ENCODE assay signal across 9 cellular contexts in genomic region chr5:35963381-35963843, GRCh38. TPM values are rescaled to one million over a fixed set of nuclear protein-coding genes. Genes with fewer than 3 reads are reported as not detected.
DNase-seq lines count a peak whose midpoint lies in the region; TF ChIP-seq lines count a peak whose summit lies in the region.
"Had no signal": no experiment of that assay in that cellular context is flagged by ENCODE, and none has a peak within 500 bp of the region (broad histone marks: within the 10 kb centered on the region; RNA-seq: fewer than 3 reads in every experiment).

No MANE protein-coding gene starts in this region.

- no CpG with 5 or more reads among the region's 8 CpGs for WGBS in mesendoderm (ENCODE audit: extremely low coverage, insufficient coverage, low lambda C conversion rate)
- WGBS in suprapubic skin = 58% methylated on average over 8 of the region's 8 CpGs

- H3K27ac ChIP-seq in KMS-11 = no peak overlapping the region
- no peak overlapping the region for H3K27ac ChIP-seq in mesendoderm (ENCODE audit: low read depth, low read length)
- no peak overlapping the region for H3K27ac ChIP-seq in suprapubic skin
- H3K27ac ChIP-seq: heart left ventricle had no signal

- H3K36me3 ChIP-seq in KMS-11 (ENCODE audit: insufficient read depth) (no peaks in the 10 kb centered on the region), mesendoderm (ENCODE audit: control insufficient read depth, insufficient read depth, low read length) (no peaks in the 10 kb centered on the region), suprapubic skin (no peaks in the 10 kb centered on the region)
- H3K36me3 ChIP-seq: heart left ventricle had no signal

- no peak overlapping the region for H4K5ac ChIP-seq in mesendoderm (ENCODE audit: low read length)

- H3K4me2 ChIP-seq in KMS-11 (no peak overlapping the region), mesendoderm (ENCODE audit: low read length) (no peak overlapping the region)

- no peaks in the 10 kb centered on the region for H3K79me2 ChIP-seq in KMS-11 (ENCODE audit: insufficient read depth, low read depth)
- no peaks in the 10 kb centered on the region for H3K79me2 ChIP-seq in mesendoderm (ENCODE audit: control insufficient read depth, insufficient read depth, low read length)

- DNase-seq in ELR (ENCODE audit: low read depth) = peak; percentile 51
- peak; percentile 62 for DNase-seq in mesendoderm
- no peak for DNase-seq in NCI-H2227 treated with DMSO at 0.1 percent for 48 hours (lab: John Stamatoyannopoulos, UW)
- no peak for DNase-seq in Ammon's horn (ENCODE audit: low spot score)
- DNase-seq in suprapubic skin (ENCODE audit: low spot score in 2 of 2) = no peak
- no peak for DNase-seq in DMS153 (lab: John Stamatoyannopoulos, UW)
- DNase-seq: heart left ventricle had no signal

- no peak overlapping the region for H3K4ac ChIP-seq in mesendoderm (ENCODE audit: low read depth, low read length)

- H3K4me1 ChIP-seq in KMS-11 (ENCODE audit: low read depth, poor library complexity, severe bottlenecking) = no peaks in the 10 kb centered on the region
- H3K4me1 ChIP-seq in mesendoderm (ENCODE audit: control insufficient read depth, low read depth, low read length) = no peaks in the 10 kb centered on the region
- H3K4me1 ChIP-seq in suprapubic skin = no peaks in the 10 kb centered on the region
- H3K4me1 ChIP-seq: heart left ventricle had no signal

- H3K4me3 ChIP-seq in KMS-11 (IDR thresholded peaks at IDR 0.05; ENCODE audit: insufficient read depth, low read depth, low read length) (no peak overlapping the region), WI38 (ENCODE audit: low read depth, low read length) (no peak overlapping the region), mesendoderm (ENCODE audit: low read length) (no peak overlapping the region), suprapubic skin (no peak overlapping the region)
- H3K4me3 ChIP-seq: heart left ventricle had no signal

- no peak overlapping the region for H3K56ac ChIP-seq in mesendoderm (ENCODE audit: low read length)

- no peak overlapping the region for H2AK5ac ChIP-seq in mesendoderm (ENCODE audit: low read length)

- TF ChIP-seq CTCF in KMS-11 (conservative IDR thresholded peaks at IDR 0.05; ENCODE audit: low read depth, low read length) = peak; percentile 68
- TF ChIP-seq CTCF in WI38 (IDR thresholded peaks at IDR 0.05; ENCODE audit: low read depth, low read length) = peak; percentile 61
- TF ChIP-seq CTCF in suprapubic skin (IDR thresholded peaks at IDR 0.05) = no peak

- peaks cover 7% of the 10 kb centered on the region for H3K9me3 ChIP-seq in suprapubic skin

- H4K20me1 ChIP-seq in KMS-11 (ENCODE audit: insufficient read depth) = no peaks in the 10 kb centered on the region

- no peak overlapping the region for H3K9ac ChIP-seq in KMS-11
- H3K9ac ChIP-seq in mesendoderm (ENCODE audit: low read length) = no peak overlapping the region

- no peak overlapping the region for H4K8ac ChIP-seq in mesendoderm (ENCODE audit: low read depth, low read length)

- H2BK15ac ChIP-seq in mesendoderm (replicated peaks; ENCODE audit: low read depth) = no peak overlapping the region

- H2BK120ac ChIP-seq in mesendoderm (ENCODE audit: low read depth, low read length) = no peak overlapping the region

- TF ChIP-seq EP300 in suprapubic skin (IDR thresholded peaks at IDR 0.05) = no peak

- H3K27me3 ChIP-seq in KMS-11 (ENCODE audit: insufficient read depth, low read depth) (no peaks in the 10 kb centered on the region), mesendoderm (ENCODE audit: insufficient read depth, low read length, poor library complexity) (no peaks in the 10 kb centered on the region), suprapubic skin (no peaks in the 10 kb centered on the region)
- H3K27me3 ChIP-seq: heart left ventricle had no signal

- no peak overlapping the region for H3K23ac ChIP-seq in mesendoderm (ENCODE audit: low read length)

- H3K18ac ChIP-seq in mesendoderm (ENCODE audit: low read length) = no peak overlapping the region

- no peak overlapping the region for H2AFZ ChIP-seq in KMS-11 (ENCODE audit: low read depth)

- H2BK5ac ChIP-seq in mesendoderm (ENCODE audit: low read length) = no peak overlapping the region

- no peaks in the 10 kb centered on the region for H3K79me1 ChIP-seq in mesendoderm (ENCODE audit: low read length)

- TF ChIP-seq POLR2A in suprapubic skin (IDR thresholded peaks at IDR 0.05) = no peak

RNA-seq across cellular contexts. Expression of gene CAPSL, which starts 25.0 kb away (rescaled TPM):
- polyA plus RNA-seq in mesendoderm (2013, experiment 1 of 2) = 0.04 TPM
- not detected for polyA plus RNA-seq in mesendoderm (2013, experiment 2 of 2)
- not detected for total RNA-seq in suprapubic skin
- total RNA-seq: heart left ventricle had no signal
- polyA plus RNA-seq: heart left ventricle had no signal

RNA-seq across cellular contexts. Expression of gene UGT3A1, which starts 27.8 kb away (rescaled TPM):
- polyA plus RNA-seq in mesendoderm (2013, experiment 1 of 2) = 0.65 TPM
- 0.70 TPM for polyA plus RNA-seq in mesendoderm (2013, experiment 2 of 2)
- total RNA-seq in suprapubic skin = under 1 TPM in 2 of 4 donors, not detected in 2; 0.13 to 0.19 TPM
- total RNA-seq: heart left ventricle had no signal
- polyA plus RNA-seq: heart left ventricle had no signal

Comparison
In these comparisons a context has a peak if more than half of its experiments do, and no peak if none do; other contexts are left out.
1. DNase-seq: peak in ELR (single experiment) and mesendoderm (single experiment); none in NCI-H2227 treated with DMSO at 0.1 percent for 48 hours (single experiment), Ammon's horn (single experiment), suprapubic skin (0 of 2) and DMS153 (single experiment).
2. CTCF ChIP-seq: peak in KMS-11 (single experiment) and WI38 (single experiment); none in suprapubic skin (0 of 2).